23 cellular contexts compared by ENCODE assay signal in genomic region chr3:127686512-127686894, GRCh38.
"Had no signal": no experiment of that assay in that cellular context is flagged by ENCODE, and none has a peak within 500 bp of the region (broad histone marks: within the 10 kb centered on the region; RNA-seq: fewer than 3 reads in every experiment).

No MANE protein-coding gene starts in this region.

- H3K27ac ChIP-seq: KMS-11, SJSA1, SK-N-MC had no signal

- DNase-seq: IMR-90, Kasumi-1, MM.1S, NCI-H1092 treated with DMSO at 0.1 percent for 48 hours, NCI-H1436, NCI-H187, NCI-H2029, NCI-H2081 treated with DMSO at 0.1 percent for 48 hours, NCI-H2171, NCI-H226, NCI-H446, NCI-H510A, NCI-H524 treated with DMSO at 0.1 percent for 48 hours, NCI-H69, NCI-H774, Right ventricle myocardium superior, RPMI8226, SIG-M5 had no signal

- H3K4me2 ChIP-seq: KMS-11 had no signal

- FAIRE-seq: HepG2, RCC 7860 had no signal

- H3K9me3 ChIP-seq: SJSA1 had no signal

- H3K4me3 ChIP-seq: SJSA1, SK-N-MC had no signal

- H3K9ac ChIP-seq: KMS-11 had no signal

- ATAC-seq: HepG2 had no signal

- H3K27me3 ChIP-seq: SJSA1 had no signal
